Comparison of ENCODE assay signal across 18 cellular contexts in the genomic region with DNA sequence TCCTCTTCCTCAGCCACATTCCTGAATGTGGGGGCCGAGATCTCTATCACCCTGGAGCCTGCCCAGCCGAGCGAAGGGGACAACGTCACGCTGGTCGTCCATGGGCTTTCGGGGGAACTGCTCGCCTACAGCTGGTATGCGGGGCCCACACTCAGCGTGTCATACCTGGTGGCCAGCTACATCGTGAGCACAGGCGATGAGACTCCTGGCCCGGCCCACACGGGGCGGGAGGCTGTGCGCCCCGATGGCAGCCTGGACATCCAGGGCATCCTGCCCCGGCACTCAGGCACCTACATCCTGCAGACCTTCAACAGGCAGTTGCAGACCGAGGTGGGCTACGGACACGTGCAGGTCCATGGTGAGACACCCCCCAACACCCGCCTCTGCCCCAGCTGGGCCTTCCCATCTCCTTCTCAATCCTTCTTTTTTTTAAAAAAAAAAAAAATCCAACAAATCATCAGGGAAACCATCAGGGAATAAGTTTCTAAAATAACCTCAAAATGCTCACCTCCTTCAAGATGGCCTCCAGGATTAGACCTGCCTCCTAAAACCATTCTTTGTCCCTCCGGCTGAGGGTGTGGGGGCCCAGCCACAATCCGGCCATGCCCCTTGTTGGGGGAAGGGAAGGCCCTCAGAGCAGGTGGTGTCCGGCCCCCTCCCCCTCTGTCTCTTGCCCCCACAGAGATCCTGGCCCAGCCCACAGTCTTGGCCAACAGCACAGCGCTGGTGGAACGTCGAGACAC. TPM values are rescaled to one million over a fixed set of nuclear protein-coding genes. Genes with fewer than 3 reads are reported as not detected.
DNase-seq lines count a peak whose midpoint lies in the region; ATAC-seq and TF ChIP-seq lines count a peak whose summit lies in the region.
"Had no signal": no experiment of that assay in that cellular context is flagged by ENCODE, and none has a peak within 500 bp of the region (broad histone marks: within the 10 kb centered on the region; RNA-seq: fewer than 3 reads in every experiment).

No MANE protein-coding gene starts in this region.

- TF ChIP-seq CTCF in MM.1S (IDR thresholded peaks at IDR 0.05; ENCODE audit: low read length) (no peak), Caco-2 (IDR thresholded peaks at IDR 0.05; ENCODE audit: insufficient read depth in 1 of 2, low read depth in 1 of 2, low read length in 1 of 2, severe bottlenecking in 1 of 2, unreplicated experiment in 1 of 2) (no peak), osteocyte (IDR thresholded peaks at IDR 0.05) (no peak)

- POLR2A ChIA-PET in Caco-2 (lab: Charles Lee), result no interaction called here

- no peak overlapping the region for H3K4me3 ChIP-seq in MM.1S (ENCODE audit: low read length)
- H3K4me3 ChIP-seq in mesendoderm (ENCODE audit: low read length), result no peak overlapping the region
- no peak overlapping the region for H3K4me3 ChIP-seq in Caco-2 (ENCODE audit: low read depth, low read length)
- H3K4me3 ChIP-seq: GM12878, HAP-1 had no signal

- no peaks in the 10 kb centered on the region for H3K79me1 ChIP-seq in mesendoderm (ENCODE audit: low read length)

- no peak overlapping the region for H3K4me3 Mint-ChIP-seq in Caco-2 (ENCODE audit: unreplicated experiment)
- H3K4me3 Mint-ChIP-seq in osteocyte (ENCODE audit: unreplicated experiment), result no peak overlapping the region
- H3K4me3 Mint-ChIP-seq: CD4-positive, alpha-beta T cell had no signal

- H3K4me1 Mint-ChIP-seq in Caco-2 (ENCODE audit: low read depth, unreplicated experiment), result peaks cover 5% of the 10 kb centered on the region
- no peaks in the 10 kb centered on the region for H3K4me1 Mint-ChIP-seq in osteocyte (ENCODE audit: unreplicated experiment)

- CTCF ChIA-PET in Caco-2 (lab: Charles Lee), result no interaction called here

- no peak overlapping the region for H3K18ac ChIP-seq in mesendoderm (ENCODE audit: low read length)

- no peak overlapping the region for H2BK120ac ChIP-seq in mesendoderm (ENCODE audit: low read depth, low read length)

- no TSS peak for BruUV-seq in Caco-2 (replicated peaks; lab: Mats Ljungman, UMichigan)

- H3K9ac ChIP-seq in MM.1S (ENCODE audit: low read length), result peak overlapping the region; percentile 79; the same call in 1 of the 2 replicates
- no peak overlapping the region for H3K9ac ChIP-seq in mesendoderm (ENCODE audit: low read length)

- H3K4me2 ChIP-seq in MM.1S (ENCODE audit: low read depth, low read length) (no peak overlapping the region), mesendoderm (ENCODE audit: low read length) (no peak overlapping the region)

- H3K4me1 ChIP-seq in MM.1S (ENCODE audit: low read length), result 0 out of 2 replicates have a peak, but pooled peaks cover 3% of the 10 kb centered on the region
- no peaks in the 10 kb centered on the region for H3K4me1 ChIP-seq in mesendoderm (ENCODE audit: control insufficient read depth, low read depth, low read length)
- H3K4me1 ChIP-seq in Caco-2, result no peaks in the 10 kb centered on the region
- H3K4me1 ChIP-seq: HAP-1 had no signal

- no peak overlapping the region for H4K8ac ChIP-seq in mesendoderm (ENCODE audit: low read depth, low read length)

- H2BK15ac ChIP-seq in mesendoderm (replicated peaks; ENCODE audit: low read depth), result no peak overlapping the region

- H3K9me2 ChIP-seq in MM.1S (replicated peaks; ENCODE audit: insufficient read depth, low read length), result no peaks in the 10 kb centered on the region

- H4K5ac ChIP-seq in mesendoderm (ENCODE audit: low read length), result no peak overlapping the region

- H2AK5ac ChIP-seq in mesendoderm (ENCODE audit: low read length), result no peak overlapping the region

- no peaks in the 10 kb centered on the region for H4K20me1 ChIP-seq in MM.1S (ENCODE audit: insufficient read depth, low read length)

- no peak overlapping the region for H3K27ac ChIP-seq in MM.1S (ENCODE audit: low read length)
- no peak overlapping the region for H3K27ac ChIP-seq in mesendoderm (ENCODE audit: low read depth, low read length)
- H3K27ac ChIP-seq: C4-2B had no signal

- intact Hi-C loops in Caco-2 (cut with micrococcal nuclease; ENCODE audit: unreplicated experiment), result no loop called here

- H3K79me2 ChIP-seq in MM.1S (ENCODE audit: low read length) (0 out of 2 replicates have a peak, but pooled peaks cover 7% of the 10 kb centered on the region), mesendoderm (ENCODE audit: control insufficient read depth, insufficient read depth, low read length) (no peaks in the 10 kb centered on the region)

- H3F3A ChIP-seq in MM.1S (ENCODE audit: insufficient read depth, low read length), result no peaks in the 10 kb centered on the region

- H3K9me3 Mint-ChIP-seq in Caco-2 (ENCODE audit: unreplicated experiment) (no peaks in the 10 kb centered on the region), osteocyte (ENCODE audit: unreplicated experiment) (no peaks in the 10 kb centered on the region)
- H3K9me3 Mint-ChIP-seq: CD4-positive, alpha-beta T cell had no signal

- no CpG with 5 or more reads among the region's 28 CpGs for WGBS in mesendoderm (ENCODE audit: extremely low coverage, insufficient coverage, low lambda C conversion rate)

- H2AFZ ChIP-seq in MM.1S (ENCODE audit: low read length), result peak overlapping the region; percentile 62

- H3K27me3 Mint-ChIP-seq in Caco-2 (ENCODE audit: insufficient read depth, unreplicated experiment) (no peaks in the 10 kb centered on the region), osteocyte (ENCODE audit: unreplicated experiment) (no peaks in the 10 kb centered on the region)

- no peaks in the 10 kb centered on the region for H3K36me3 ChIP-seq in MM.1S (replicated peaks; ENCODE audit: insufficient read depth, low read length)
- no peaks in the 10 kb centered on the region for H3K36me3 ChIP-seq in mesendoderm (ENCODE audit: control insufficient read depth, insufficient read depth, low read length)
- no peaks in the 10 kb centered on the region for H3K36me3 ChIP-seq in Caco-2 (ENCODE audit: control insufficient read depth, insufficient read depth, low read length)
- H3K36me3 ChIP-seq: HAP-1 had no signal

- no peak overlapping the region for H3K27ac Mint-ChIP-seq in Caco-2 (ENCODE audit: unreplicated experiment)
- H3K27ac Mint-ChIP-seq in osteocyte (ENCODE audit: unreplicated experiment), result no peak overlapping the region
- H3K27ac Mint-ChIP-seq: CD4-positive, alpha-beta T cell had no signal

- H3K27me3 ChIP-seq in MM.1S (replicated peaks; ENCODE audit: insufficient read depth, low read length) (no peaks in the 10 kb centered on the region), mesendoderm (ENCODE audit: insufficient read depth, low read length, poor library complexity) (no peaks in the 10 kb centered on the region), Caco-2 (replicated peaks; ENCODE audit: control insufficient read depth, insufficient read depth, low read length) (no peaks in the 10 kb centered on the region)

- no peak for DNase-seq in MM.1S
- no peak for DNase-seq in mesendoderm
- no peak for DNase-seq in EL
- DNase-seq in Caco-2, result no peak
- no peak for DNase-seq in activated CD4-positive, CD25-positive, alpha-beta regulatory T cell treated with anti-CD3 and anti-CD28 coated beads, Interleukin-2, amount 50 U/mL, for 72 hours
- no peak for DNase-seq in osteocyte (ENCODE audit: extremely low spot score, unreplicated experiment)
- DNase-seq: AML-193; CD4-positive, alpha-beta T cell; DMS153; DMS79 treated with DMSO at 0.1 percent for 48 hours had no signal

- H3K4ac ChIP-seq in mesendoderm (ENCODE audit: low read depth, low read length), result no peak overlapping the region

- peak; percentile 7 for ATAC-seq in esophagus mucosa
- ATAC-seq: GM12878 had no signal

- no peak overlapping the region for H2BK5ac ChIP-seq in mesendoderm (ENCODE audit: low read length)

- H3K56ac ChIP-seq in mesendoderm (ENCODE audit: low read length), result peak overlapping the region; percentile 7

- H3K36me3 Mint-ChIP-seq in Caco-2 (ENCODE audit: insufficient read depth, unreplicated experiment) (no peaks in the 10 kb centered on the region), osteocyte (ENCODE audit: unreplicated experiment) (no peaks in the 10 kb centered on the region)

- H3K9me3 ChIP-seq in MM.1S (replicated peaks; ENCODE audit: insufficient read depth, low read length), result no peaks in the 10 kb centered on the region
- no peaks in the 10 kb centered on the region for H3K9me3 ChIP-seq in Caco-2
- H3K9me3 ChIP-seq: HAP-1 had no signal

- no peak overlapping the region for H3K23ac ChIP-seq in mesendoderm (ENCODE audit: low read length)

RNA-seq across cellular contexts. Expression of gene CEACAM16, which starts 4.6 kb away (rescaled TPM):
- total RNA-seq in esophagus mucosa (not detected), Caco-2 (2022) (not detected in 2 replicates), osteocyte (not detected in 2 replicates)
- polyA plus RNA-seq in mesendoderm (2013, experiment 1 of 2), result not detected
- not detected for polyA plus RNA-seq in mesendoderm (2013, experiment 2 of 2)
- total RNA-seq: CD4-positive, alpha-beta T cell; G401; GM12878; H4; HT-29 had no signal
- polyA plus RNA-seq: BJ, GM12878 had no signal

RNA-seq across cellular contexts. Expression of gene CEACAM19, which starts 32.2 kb away (rescaled TPM):
- total RNA-seq in esophagus mucosa (8.0 TPM), Caco-2 (2022) (2.9 and 3.3 TPM in 2 replicates), osteocyte (6.3 and 7.4 TPM in 2 replicates)
- polyA plus RNA-seq in mesendoderm (2013, experiment 1 of 2), result 0.53 TPM
- 0.60 TPM for polyA plus RNA-seq in mesendoderm (2013, experiment 2 of 2)

RNA-seq across cellular contexts. Expression of gene BCL3, which starts 45.0 kb away (rescaled TPM):
- 67.6 TPM for total RNA-seq in esophagus mucosa
- 1.8 TPM for polyA plus RNA-seq in mesendoderm (2013, experiment 1 of 2)
- polyA plus RNA-seq in mesendoderm (2013, experiment 2 of 2), result 1.7 TPM
- 15.5 and 21.3 TPM in 2 replicates for total RNA-seq in Caco-2 (2022)
- 12.7 and 15.3 TPM in 2 replicates for total RNA-seq in osteocyte

RNA-seq across cellular contexts. Expression of gene PVR, which starts 59.8 kb away (rescaled TPM):
- total RNA-seq in esophagus mucosa, result 11.8 TPM
- polyA plus RNA-seq in mesendoderm (2013, experiment 1 of 2), result 14.9 TPM
- polyA plus RNA-seq in mesendoderm (2013, experiment 2 of 2), result 14.7 TPM
- 86.5 and 93.8 TPM in 2 replicates for total RNA-seq in Caco-2 (2022)
- 29.2 and 31.4 TPM in 2 replicates for total RNA-seq in osteocyte
